1 cellular context compared by ENCODE assay signal in the genomic region with DNA sequence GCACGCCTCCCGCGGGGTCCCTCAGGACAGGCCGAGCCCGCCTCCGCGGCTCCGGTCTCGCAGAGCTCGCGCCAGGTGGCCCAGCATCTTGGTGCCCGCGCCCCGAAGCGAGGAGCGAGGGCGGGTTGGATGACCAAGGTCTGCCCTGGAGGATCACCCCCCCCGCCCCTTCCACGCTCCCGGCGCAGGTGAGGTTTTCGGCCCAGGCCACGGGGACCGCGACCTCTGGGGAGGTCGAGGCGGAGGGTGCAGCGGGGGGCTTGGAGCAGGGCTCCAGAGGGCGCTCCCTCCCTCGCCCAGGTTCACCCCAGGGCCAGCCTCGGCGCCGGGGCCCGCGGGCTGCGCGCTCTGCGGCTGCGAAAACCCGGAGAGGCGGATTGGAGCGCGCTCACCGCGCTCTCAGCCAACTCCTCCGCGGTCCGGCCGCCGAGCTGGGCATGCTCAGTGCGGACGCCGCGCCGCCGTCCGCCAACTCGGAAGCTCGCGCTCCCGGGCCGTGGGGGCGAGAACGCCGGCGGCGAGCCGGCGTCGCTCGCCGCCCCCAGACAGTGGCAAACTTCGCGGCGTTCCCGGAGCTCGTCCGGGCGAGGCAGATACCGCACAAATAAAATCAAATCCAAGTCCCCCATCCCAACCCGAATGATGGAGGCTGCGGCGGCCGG.
A peak's percentile ranks its signal among the peaks of the same experiment; 100 is the strongest.
TF ChIP-seq lines count a peak whose summit lies in the region.

Gene MED12L (plus strand): TSS at position 438 of the 662 bp plus-strand sequence. CDS start 1,263 bp downstream, outside the sequence.

TF ChIP-seq in HepG2, 621 proteins besides CTCF, POLR2A, EP300 and RAD21 (continued from another document and continues in another):
- no peak for TF ChIP-seq ZBTB40 (IDR thresholded peaks at IDR 0.05)
- no peak; the same call in 1 of the 2 replicates for TF ChIP-seq ZBTB40 (CRISPR knock-in tag; IDR thresholded peaks at IDR 0.05)
- no peak for TF ChIP-seq SYNCRIP (IDR thresholded peaks at IDR 0.05; ENCODE audit: insufficient read depth, low read depth, low read length)
- TF ChIP-seq EEA1 (CRISPR knock-in tag; IDR thresholded peaks at IDR 0.05; ENCODE audit: borderline replicate concordance) = no peak
- TF ChIP-seq ZBTB1 (CRISPR knock-in tag; IDR thresholded peaks at IDR 0.05; ENCODE audit: borderline replicate concordance) = no peak
- TF ChIP-seq MYPOP (CRISPR knock-in tag; IDR thresholded peaks at IDR 0.05) = peak; percentile 69; the same call in 1 of the 2 replicates
- peak; percentile 71; the same call in 1 of the 2 replicates for TF ChIP-seq BORCS8-MEF2B (CRISPR knock-in tag; IDR thresholded peaks at IDR 0.05)
- no peak; the same call in 1 of the 2 replicates for TF ChIP-seq SPEN (CRISPR knock-in tag; IDR thresholded peaks at IDR 0.05; ENCODE audit: low read depth)
- TF ChIP-seq, protein P1, sequence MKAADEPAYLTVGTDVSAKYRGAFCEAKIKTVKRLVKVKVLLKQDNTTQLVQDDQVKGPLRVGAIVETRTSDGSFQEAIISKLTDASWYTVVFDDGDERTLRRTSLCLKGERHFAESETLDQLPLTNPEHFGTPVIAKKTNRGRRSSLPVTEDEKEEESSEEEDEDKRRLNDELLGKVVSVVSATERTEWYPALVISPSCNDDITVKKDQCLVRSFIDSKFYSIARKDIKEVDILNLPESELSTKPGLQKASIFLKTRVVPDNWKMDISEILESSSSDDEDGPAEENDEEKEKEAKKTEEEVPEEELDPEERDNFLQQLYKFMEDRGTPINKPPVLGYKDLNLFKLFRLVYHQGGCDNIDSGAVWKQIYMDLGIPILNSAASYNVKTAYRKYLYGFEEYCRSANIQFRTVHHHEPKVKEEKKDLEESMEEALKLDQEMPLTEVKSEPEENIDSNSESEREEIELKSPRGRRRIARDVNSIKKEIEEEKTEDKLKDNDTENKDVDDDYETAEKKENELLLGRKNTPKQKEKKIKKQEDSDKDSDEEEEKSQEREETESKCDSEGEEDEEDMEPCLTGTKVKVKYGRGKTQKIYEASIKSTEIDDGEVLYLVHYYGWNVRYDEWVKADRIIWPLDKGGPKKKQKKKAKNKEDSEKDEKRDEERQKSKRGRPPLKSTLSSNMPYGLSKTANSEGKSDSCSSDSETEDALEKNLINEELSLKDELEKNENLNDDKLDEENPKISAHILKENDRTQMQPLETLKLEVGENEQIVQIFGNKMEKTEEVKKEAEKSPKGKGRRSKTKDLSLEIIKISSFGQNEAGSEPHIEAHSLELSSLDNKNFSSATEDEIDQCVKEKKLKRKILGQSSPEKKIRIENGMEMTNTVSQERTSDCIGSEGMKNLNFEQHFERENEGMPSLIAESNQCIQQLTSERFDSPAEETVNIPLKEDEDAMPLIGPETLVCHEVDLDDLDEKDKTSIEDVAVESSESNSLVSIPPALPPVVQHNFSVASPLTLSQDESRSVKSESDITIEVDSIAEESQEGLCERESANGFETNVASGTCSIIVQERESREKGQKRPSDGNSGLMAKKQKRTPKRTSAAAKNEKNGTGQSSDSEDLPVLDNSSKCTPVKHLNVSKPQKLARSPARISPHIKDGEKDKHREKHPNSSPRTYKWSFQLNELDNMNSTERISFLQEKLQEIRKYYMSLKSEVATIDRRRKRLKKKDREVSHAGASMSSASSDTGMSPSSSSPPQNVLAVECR (CRISPR knock-in tag; IDR thresholded peaks at IDR 0.05; ENCODE audit: borderline replicate concordance) = peak; percentile 51; the same call in 1 of the 2 replicates
- TF ChIP-seq ZNF256 (CRISPR knock-in tag; conservative IDR thresholded peaks at IDR 0.05) = no peak
- TF ChIP-seq, protein P2, sequence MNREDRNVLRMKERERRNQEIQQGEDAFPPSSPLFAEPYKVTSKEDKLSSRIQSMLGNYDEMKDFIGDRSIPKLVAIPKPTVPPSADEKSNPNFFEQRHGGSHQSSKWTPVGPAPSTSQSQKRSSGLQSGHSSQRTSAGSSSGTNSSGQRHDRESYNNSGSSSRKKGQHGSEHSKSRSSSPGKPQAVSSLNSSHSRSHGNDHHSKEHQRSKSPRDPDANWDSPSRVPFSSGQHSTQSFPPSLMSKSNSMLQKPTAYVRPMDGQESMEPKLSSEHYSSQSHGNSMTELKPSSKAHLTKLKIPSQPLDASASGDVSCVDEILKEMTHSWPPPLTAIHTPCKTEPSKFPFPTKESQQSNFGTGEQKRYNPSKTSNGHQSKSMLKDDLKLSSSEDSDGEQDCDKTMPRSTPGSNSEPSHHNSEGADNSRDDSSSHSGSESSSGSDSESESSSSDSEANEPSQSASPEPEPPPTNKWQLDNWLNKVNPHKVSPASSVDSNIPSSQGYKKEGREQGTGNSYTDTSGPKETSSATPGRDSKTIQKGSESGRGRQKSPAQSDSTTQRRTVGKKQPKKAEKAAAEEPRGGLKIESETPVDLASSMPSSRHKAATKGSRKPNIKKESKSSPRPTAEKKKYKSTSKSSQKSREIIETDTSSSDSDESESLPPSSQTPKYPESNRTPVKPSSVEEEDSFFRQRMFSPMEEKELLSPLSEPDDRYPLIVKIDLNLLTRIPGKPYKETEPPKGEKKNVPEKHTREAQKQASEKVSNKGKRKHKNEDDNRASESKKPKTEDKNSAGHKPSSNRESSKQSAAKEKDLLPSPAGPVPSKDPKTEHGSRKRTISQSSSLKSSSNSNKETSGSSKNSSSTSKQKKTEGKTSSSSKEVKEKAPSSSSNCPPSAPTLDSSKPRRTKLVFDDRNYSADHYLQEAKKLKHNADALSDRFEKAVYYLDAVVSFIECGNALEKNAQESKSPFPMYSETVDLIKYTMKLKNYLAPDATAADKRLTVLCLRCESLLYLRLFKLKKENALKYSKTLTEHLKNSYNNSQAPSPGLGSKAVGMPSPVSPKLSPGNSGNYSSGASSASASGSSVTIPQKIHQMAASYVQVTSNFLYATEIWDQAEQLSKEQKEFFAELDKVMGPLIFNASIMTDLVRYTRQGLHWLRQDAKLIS (CRISPR knock-in tag; IDR thresholded peaks at IDR 0.05) = no peak
- no peak for TF ChIP-seq RAD51 (IDR thresholded peaks at IDR 0.05; ENCODE audit: borderline replicate concordance)
- no peak; the same call in 1 of the 2 replicates for TF ChIP-seq ARHGAP35 (CRISPR knock-in tag; IDR thresholded peaks at IDR 0.05; ENCODE audit: borderline replicate concordance)
- no peak for TF ChIP-seq HNRNPH1 (optimal IDR thresholded peaks at IDR 0.05; ENCODE audit: low read depth, low read length)
- TF ChIP-seq, protein P3, sequence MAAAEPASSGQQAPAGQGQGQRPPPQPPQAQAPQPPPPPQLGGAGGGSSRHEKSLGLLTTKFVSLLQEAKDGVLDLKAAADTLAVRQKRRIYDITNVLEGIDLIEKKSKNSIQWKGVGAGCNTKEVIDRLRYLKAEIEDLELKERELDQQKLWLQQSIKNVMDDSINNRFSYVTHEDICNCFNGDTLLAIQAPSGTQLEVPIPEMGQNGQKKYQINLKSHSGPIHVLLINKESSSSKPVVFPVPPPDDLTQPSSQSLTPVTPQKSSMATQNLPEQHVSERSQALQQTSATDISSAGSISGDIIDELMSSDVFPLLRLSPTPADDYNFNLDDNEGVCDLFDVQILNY (CRISPR knock-in tag; conservative IDR thresholded peaks at IDR 0.05) = no peak; the same call in 1 of the 2 replicates
- TF ChIP-seq ZNF367 (CRISPR knock-in tag; IDR thresholded peaks at IDR 0.05; ENCODE audit: borderline replicate concordance) = no peak
- TF ChIP-seq AKNA (CRISPR knock-in tag; IDR thresholded peaks at IDR 0.05; ENCODE audit: borderline replicate concordance) = no peak
- no peak for TF ChIP-seq HMGA1 (CRISPR knock-in tag; conservative IDR thresholded peaks at IDR 0.05)
- no peak for TF ChIP-seq ZNF124 (CRISPR knock-in tag; IDR thresholded peaks at IDR 0.05)
- TF ChIP-seq TSC22D2 (CRISPR knock-in tag; IDR thresholded peaks at IDR 0.05; ENCODE audit: borderline replicate concordance) = no peak
- TF ChIP-seq ZNF619 (CRISPR knock-in tag; IDR thresholded peaks at IDR 0.05) = 0 out of 2 replicates have a peak, but pooled peaks have one; percentile 48
- TF ChIP-seq RARA (CRISPR knock-in tag; IDR thresholded peaks at IDR 0.05) = peak; percentile 12; the same call in 1 of the 2 replicates
- no peak for TF ChIP-seq ZFP62 (CRISPR knock-in tag; IDR thresholded peaks at IDR 0.05)
- no peak for TF ChIP-seq ZFP36L1 (CRISPR knock-in tag; IDR thresholded peaks at IDR 0.05)
- TF ChIP-seq ZFP37 (CRISPR knock-in tag; IDR thresholded peaks at IDR 0.05; ENCODE audit: borderline replicate concordance) = no peak
- no peak for TF ChIP-seq ZBTB3 (CRISPR knock-in tag; IDR thresholded peaks at IDR 0.05; ENCODE audit: borderline replicate concordance, low read depth)
